23 cellular contexts compared by ENCODE assay signal in genomic region chr2:62657752-62658151, GRCh38. TPM values are rescaled to one million over a fixed set of nuclear protein-coding genes. Genes with fewer than 3 reads are reported as not detected.
DNase-seq lines count a peak whose midpoint lies in the region; ATAC-seq and TF ChIP-seq lines count a peak whose summit lies in the region.
"Had no signal": no experiment of that assay in that cellular context is flagged by ENCODE, and none has a peak within 500 bp of the region (broad histone marks: within the 10 kb centered on the region; RNA-seq: fewer than 3 reads in every experiment).

No MANE protein-coding gene starts in this region.

- no peak overlapping the region for H4K91ac ChIP-seq in neuronal stem cell (ENCODE audit: low read depth, low read length, poor library complexity)

- H3K27me3 Mint-ChIP-seq in osteocyte (ENCODE audit: unreplicated experiment): no peaks in the 10 kb centered on the region

- H3K4me1 ChIP-seq in neuronal stem cell (ENCODE audit: control insufficient read depth in 2 of 2, insufficient read depth in 1 of 2, low read depth in 1 of 2, low read length in 2 of 2) (peaks cover 2 to 10% of the 10 kb centered on the region in 2 donors), transverse colon (peaks cover 0 to 22% (median 0%) of the 10 kb centered on the region in 4 donors)

- H3K4ac ChIP-seq in neuronal stem cell (ENCODE audit: low read length): no peak overlapping the region

- H3K23ac ChIP-seq in neuronal stem cell (ENCODE audit: low read depth, low read length, poor library complexity): no peak overlapping the region

- H3K4me3 Mint-ChIP-seq in osteocyte (ENCODE audit: unreplicated experiment): no peak overlapping the region
- H3K4me3 Mint-ChIP-seq: activated CD4-positive, alpha-beta T cell treated with anti-CD3 and anti-CD28 coated beads, Interleukin-2, amount 10 ng/mL, durations not matched to agents 24 days and 14 days; CD14-positive monocyte; neural crest cell had no signal

- no peak overlapping the region for H2BK15ac ChIP-seq in neuronal stem cell (ENCODE audit: low read length)

- H3K36me3 Mint-ChIP-seq in osteocyte (ENCODE audit: unreplicated experiment): no peaks in the 10 kb centered on the region
- H3K36me3 Mint-ChIP-seq: CD14-positive monocyte had no signal

- H3K27ac ChIP-seq in neuronal stem cell (replicated peaks; ENCODE audit: low read length) (no peak overlapping the region), transverse colon (no peak overlapping the region)
- H3K27ac ChIP-seq: HL-60, right atrium auricular region, upper lobe of right lung had no signal

- H4K8ac ChIP-seq in neuronal stem cell (ENCODE audit: low read depth, low read length): peak overlapping the region; percentile 56

- H2AFZ ChIP-seq in neuronal stem cell (ENCODE audit: low read length): no peak overlapping the region

- H3K9me3 Mint-ChIP-seq in osteocyte (ENCODE audit: unreplicated experiment): no peaks in the 10 kb centered on the region
- H3K9me3 Mint-ChIP-seq: neural crest cell had no signal

- no peak overlapping the region for H3K9ac ChIP-seq in neuronal stem cell (ENCODE audit: low read depth, low read length, poor library complexity)

- in situ Hi-C loops in transverse colon (cut with MboI; ENCODE audit: low pct_ligation_motif_present in 1 of 4, low pct_unique_long_range_greater_than_20kb in 1 of 4, low sequenced_read_pairs in 3 of 4): no loop called here

- H2BK12ac ChIP-seq in neuronal stem cell (ENCODE audit: low read length): no peak overlapping the region

- no peak overlapping the region for H3K4me3 ChIP-seq in neuronal stem cell (ENCODE audit: low read length in 2 of 2)
- no peak overlapping the region for H3K4me3 ChIP-seq in H7 (ENCODE audit: insufficient read depth, low read depth, low read length)
- H3K4me3 ChIP-seq in transverse colon: no peak overlapping the region
- H3K4me3 ChIP-seq: lung, right atrium auricular region, upper lobe of right lung had no signal

- intact Hi-C loops in transverse colon (cut with DNase I; ENCODE audit: low total_unique reads): no loop called here

- H2BK5ac ChIP-seq in neuronal stem cell (ENCODE audit: low read length): no peak overlapping the region

- no peaks in the 10 kb centered on the region for H3K79me1 ChIP-seq in neuronal stem cell (ENCODE audit: low read depth, low read length)

- ATAC-seq in GM19043 (IDR thresholded peaks at IDR 0.05; ENCODE audit: low read depth, unreplicated experiment) (peak; percentile 50), HG02623 (IDR thresholded peaks at IDR 0.05; ENCODE audit: unreplicated experiment) (peak; percentile 37), HG03442 (IDR thresholded peaks at IDR 0.05; ENCODE audit: unreplicated experiment) (peak; percentile 45), HG03457 (IDR thresholded peaks at IDR 0.05; ENCODE audit: unreplicated experiment) (no peak)
- ATAC-seq: upper lobe of right lung had no signal

- no peak overlapping the region for H3K4me2 ChIP-seq in neuronal stem cell (ENCODE audit: insufficient read depth, low read length, poor library complexity, severe bottlenecking)

- no peak overlapping the region for H3K18ac ChIP-seq in neuronal stem cell (ENCODE audit: low read length)

- DNase-seq in neuronal stem cell (ENCODE audit: low spot score) (no peak), osteocyte (ENCODE audit: extremely low spot score, unreplicated experiment) (no peak), H7 (no peak), transverse colon (no peak)
- DNase-seq: activated CD4-positive, alpha-beta T cell treated with anti-CD3 and anti-CD28 coated beads, Interleukin-2, amount 10 ng/mL, durations not matched to agents 24 days and 14 days; activated T-cell treated with anti-CD3 and anti-CD28 coated beads, Interleukin-2, amount 50 U/mL, for 1 hour; DMS79 treated with DMSO at 0.1 percent for 48 hours; effector CD8-positive, alpha-beta T cell; NCI-H1930; NCI-H748 treated with DMSO at 0.1 percent for 48 hours; Right ventricle myocardium superior; stimulated activated CD8-positive, alpha-beta memory T cell treated with anti-CD3 and anti-CD28 coated beads, Interleukin-4, amount 100 ng/mL, for 48 hours; T-helper 2 cell; upper lobe of right lung had no signal

- no peak for TF ChIP-seq POLR2A in transverse colon (IDR thresholded peaks at IDR 0.05)

- H3K4me1 Mint-ChIP-seq in osteocyte (ENCODE audit: unreplicated experiment): peaks cover 38% of the 10 kb centered on the region
- H3K4me1 Mint-ChIP-seq: activated CD4-positive, alpha-beta T cell treated with anti-CD3 and anti-CD28 coated beads, Interleukin-2, amount 10 ng/mL, durations not matched to agents 24 days and 14 days; neural crest cell had no signal

- TF ChIP-seq EP300 in transverse colon (IDR thresholded peaks at IDR 0.05; ENCODE audit: low read depth): no peak

- H3K27ac Mint-ChIP-seq in osteocyte (ENCODE audit: unreplicated experiment): no peak overlapping the region
- H3K27ac Mint-ChIP-seq: activated CD4-positive, alpha-beta T cell treated with anti-CD3 and anti-CD28 coated beads, Interleukin-2, amount 10 ng/mL, durations not matched to agents 24 days and 14 days had no signal

- H3K36me3 ChIP-seq in neuronal stem cell (replicated peaks in 1 of 2; ENCODE audit: control insufficient read depth in 2 of 2, insufficient read depth in 2 of 2, low read length in 2 of 2): no peaks in the 10 kb centered on the region
- no peaks in the 10 kb centered on the region for H3K36me3 ChIP-seq in H7 (replicated peaks; ENCODE audit: control insufficient read depth, insufficient read depth, low read length)
- H3K36me3 ChIP-seq in transverse colon: no peaks in the 10 kb centered on the region
- H3K36me3 ChIP-seq: right atrium auricular region, upper lobe of right lung had no signal

- H3K27me3 ChIP-seq in neuronal stem cell (ENCODE audit: control insufficient read depth in 3 of 3, insufficient read depth in 3 of 3, low read depth in 1 of 3, low read length in 3 of 3): no peaks in the 10 kb centered on the region
- no peaks in the 10 kb centered on the region for H3K27me3 ChIP-seq in H7 (ENCODE audit: control insufficient read depth, insufficient read depth, low read length)
- H3K27me3 ChIP-seq in transverse colon: no peaks in the 10 kb centered on the region
- H3K27me3 ChIP-seq: right atrium auricular region, upper lobe of right lung had no signal

- H2AK5ac ChIP-seq in neuronal stem cell (ENCODE audit: low read depth, low read length): no peak overlapping the region

- no peak overlapping the region for H3K14ac ChIP-seq in neuronal stem cell (ENCODE audit: low read length)

- H3K9me3 ChIP-seq in neuronal stem cell (replicated peaks in 1 of 2; ENCODE audit: control insufficient read depth in 2 of 2, insufficient read depth in 1 of 2, low read depth in 1 of 2, low read length in 2 of 2): no peaks in the 10 kb centered on the region
- no peaks in the 10 kb centered on the region for H3K9me3 ChIP-seq in transverse colon
- H3K9me3 ChIP-seq: right atrium auricular region, upper lobe of right lung had no signal

- no peak overlapping the region for H2BK120ac ChIP-seq in neuronal stem cell (ENCODE audit: low read depth, low read length)

- TF ChIP-seq CTCF in osteocyte (IDR thresholded peaks at IDR 0.05) (no peak), transverse colon (IDR thresholded peaks at IDR 0.05) (no peak)

RNA-seq across cellular contexts. Expression of gene EHBP1, which starts 47.8 kb away (rescaled TPM):
- 34.0 TPM for polyA plus RNA-seq in neuronal stem cell (2013, experiment 1 of 2)
- 33.8 TPM for polyA plus RNA-seq in neuronal stem cell (2013, experiment 2 of 2)
- total RNA-seq in osteocyte: 41.9 and 46.5 TPM in 2 replicates
- total RNA-seq in H7 (2014; rRNA removed; shearing (Covaris generic)): 13.0 and 18.8 TPM in 2 replicates
- total RNA-seq in transverse colon: 10 to 100 TPM; 41.1 to 69.4 (median 47.0) TPM
